Comparison of ENCODE assay signal across 1 cellular context in genomic region chr19:42285988-42286348, GRCh38.
TF ChIP-seq lines count a peak whose summit lies in the region.

No MANE protein-coding gene starts in this region.

TF ChIP-seq in HepG2, 621 proteins besides CTCF, POLR2A, EP300 and RAD21:
- TF ChIP-seq ZNF282 (IDR thresholded peaks at IDR 0.05; ENCODE audit: partially characterized antibody) = no peak
